Comparison of ENCODE assay signal across 1 cellular context in genomic region chr21:43306911-43307676, GRCh38.
A peak's percentile ranks its signal among the peaks of the same experiment; 100 is the strongest.
TF ChIP-seq lines count a peak whose summit lies in the region.

No MANE protein-coding gene starts in this region.

TF ChIP-seq in K562, 482 proteins besides CTCF, POLR2A, EP300 and RAD21 (continued from another document):
- TF ChIP-seq ARID3A (IDR thresholded peaks at IDR 0.05; ENCODE audit: borderline replicate concordance, low read depth, low read length) (no peak), BRF1 (IDR thresholded peaks at IDR 0.05; ENCODE audit: borderline replicate concordance, extremely low read depth, insufficient read length) (no peak), NRF1 (conservative IDR thresholded peaks at IDR 0.05 in 1 of 2, IDR thresholded peaks at IDR 0.05 in 1 of 2) (peak; percentile 58 to 62), SAP30 (IDR thresholded peaks at IDR 0.05; ENCODE audit: borderline replicate concordance, insufficient read depth, low read depth, low read length, poor library complexity, severe bottlenecking) (no peak), BHLHE40 (IDR thresholded peaks at IDR 0.05; ENCODE audit: low read length) (0 out of 2 replicates have a peak, but pooled peaks have one; percentile 10), HOXB6 (CRISPR knock-in tag; IDR thresholded peaks at IDR 0.05; ENCODE audit: borderline replicate concordance) (no peak), FOXA3 (CRISPR knock-in tag; conservative IDR thresholded peaks at IDR 0.05 in 1 of 2, IDR thresholded peaks at IDR 0.05 in 1 of 2) (no peak), SNAPC5 (CRISPR knock-in tag; IDR thresholded peaks at IDR 0.05) (no peak), JUND (IDR thresholded peaks at IDR 0.05; ENCODE audit: borderline replicate concordance, low read depth, low read length) (peak; percentile 76; the same call in 1 of the 2 replicates), JUND (tag; IDR thresholded peaks at IDR 0.05; ENCODE audit: borderline replicate concordance, low read depth, low read length) (peak; percentile 33; the same call in 1 of the 3 replicates), NCOA1 (IDR thresholded peaks at IDR 0.05; ENCODE audit: low read depth) (no peak), POLR3A (IDR thresholded peaks at IDR 0.05; ENCODE audit: borderline replicate concordance, extremely low read depth, insufficient read depth, insufficient read length) (no peak), TFAP4 (CRISPR knock-in tag; IDR thresholded peaks at IDR 0.05; ENCODE audit: borderline replicate concordance) (no peak), FOSL1 (tag; conservative IDR thresholded peaks at IDR 0.05) (peak; percentile 83), MEF2D (tag; conservative IDR thresholded peaks at IDR 0.05; ENCODE audit: low read depth) (no peak), ZNF79 (CRISPR knock-in tag; IDR thresholded peaks at IDR 0.05; ENCODE audit: low read depth) (no peak), TCF7 (IDR thresholded peaks at IDR 0.05; ENCODE audit: borderline replicate concordance) (no peak), SMAD1 (IDR thresholded peaks at IDR 0.05; ENCODE audit: low read depth, low read length, partially characterized antibody) (no peak), MCM7 (IDR thresholded peaks at IDR 0.05) (no peak), HMGXB4 (CRISPR knock-in tag; IDR thresholded peaks at IDR 0.05) (no peak), ARID1B (IDR thresholded peaks at IDR 0.05) (no peak), JUN (IDR thresholded peaks at IDR 0.05; ENCODE audit: borderline replicate concordance, low read depth, low read length) (peak; percentile 88), JUN (CRISPR knock-in tag; IDR thresholded peaks at IDR 0.05; ENCODE audit: borderline replicate concordance) (no peak), BDP1 (IDR thresholded peaks at IDR 0.05; ENCODE audit: insufficient read depth, insufficient read length) (no peak), RFX1 (IDR thresholded peaks at IDR 0.05) (no peak), TFE3 (CRISPR knock-in tag; IDR thresholded peaks at IDR 0.05) (peak; percentile 13; the same call in 1 of the 2 replicates), ZHX1 (conservative IDR thresholded peaks at IDR 0.05; ENCODE audit: low read length) (no peak), USF2 (CRISPR knock-in tag; IDR thresholded peaks at IDR 0.05) (0 out of 2 replicates have a peak, but pooled peaks have one; percentile 12), ZFP91 (CRISPR knock-in tag; IDR thresholded peaks at IDR 0.05) (no peak), HDAC8 (tag; IDR thresholded peaks at IDR 0.05) (no peak)
